Comparison of ENCODE assay signal across 27 cellular contexts in the genomic region with DNA sequence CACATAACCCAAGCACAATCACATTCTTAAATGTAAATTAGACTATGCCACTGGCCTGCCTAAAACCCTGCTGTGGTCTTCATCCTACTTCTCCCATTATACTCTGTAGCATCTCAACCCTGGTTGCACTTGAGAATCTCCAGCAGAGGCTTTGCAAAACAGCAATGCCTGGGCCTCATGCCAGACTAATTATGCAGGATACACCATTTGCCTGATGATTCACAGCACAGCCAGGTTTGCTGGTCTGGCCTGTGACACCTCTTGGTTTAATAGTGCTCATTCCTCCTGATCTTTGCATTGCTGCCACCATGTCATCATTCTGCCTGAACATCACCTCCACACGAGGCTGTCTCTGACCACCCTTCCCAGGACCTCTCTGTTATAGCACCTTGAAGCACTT.
DNase-seq lines count a peak whose midpoint lies in the region; ATAC-seq, FAIRE-seq and TF ChIP-seq lines count a peak whose summit lies in the region.
"Had no signal": no experiment of that assay in that cellular context is flagged by ENCODE, and none has a peak within 500 bp of the region (broad histone marks: within the 10 kb centered on the region; RNA-seq: fewer than 3 reads in every experiment).

No MANE protein-coding gene starts in this region.

- H3K18ac ChIP-seq in H1 (ENCODE audit: extremely low read depth, low read length), result no peak overlapping the region

- POLR2A ChIA-PET in H1 (lab: Charles Lee; ENCODE audit: partially characterized antibody) (no interaction called here), PC-3 (lab: Charles Lee; ENCODE audit: unreplicated experiment) (no interaction called here)
- POLR2A ChIA-PET in activated CD4-positive, alpha-beta memory T cell treated with anti-CD3 and anti-CD28 coated beads for 36 hours (lab: Charles Lee), result no interaction called here

- FAIRE-seq in H1 (lab: Jason Lieb, UNC) (no peak), pancreas (lab: Jason Lieb, UNC) (no peak)
- FAIRE-seq: G401.6, H54 had no signal

- TF ChIP-seq RAD21 in H1 (IDR thresholded peaks at IDR 0.05 in 1 of 2, conservative IDR thresholded peaks at IDR 0.05 in 1 of 2; ENCODE audit: low read depth in 2 of 2, low read length in 2 of 2), result no peak

- no peaks in the 10 kb centered on the region for H3K9me2 ChIP-seq in PC-3 (replicated peaks; ENCODE audit: low read length)

- H2BK120ac ChIP-seq in H1 (replicated peaks; ENCODE audit: low read depth, low read length), result no peak overlapping the region

- H3K4me2 ChIP-seq in H1 (ENCODE audit: insufficient read depth in 1 of 2, low read depth in 2 of 2, low read length in 2 of 2) (no peak overlapping the region), PC-3 (ENCODE audit: low read length) (no peak overlapping the region)

- H3K23ac ChIP-seq in H1 (ENCODE audit: insufficient read length), result no peak overlapping the region

- no peak overlapping the region for H2BK5ac ChIP-seq in H1 (ENCODE audit: low read depth, low read length)

- intact Hi-C loops in pancreas (cut with DNase I), result no loop called here
- intact Hi-C loops in activated CD4-positive, alpha-beta memory T cell treated with anti-CD3 and anti-CD28 coated beads for 36 hours (cut with micrococcal nuclease), result no loop called here
- intact Hi-C loops in PC-3 (cut with micrococcal nuclease), result no loop called here

- H4K8ac ChIP-seq in H1 (ENCODE audit: extremely low read depth, insufficient read depth, low read length), result no peak overlapping the region

- no peak overlapping the region for H3K4me3 Mint-ChIP-seq in activated CD4-positive, alpha-beta memory T cell treated with anti-CD3 and anti-CD28 coated beads for 36 hours
- H3K4me3 Mint-ChIP-seq: activated T-cell treated with anti-CD3 and anti-CD28 coated beads, Interleukin-2, amount 50 U/mL, for 4 hours; CD4-positive, alpha-beta memory T cell had no signal

- no peak for TF ChIP-seq POLR2A in H1 (IDR thresholded peaks at IDR 0.05; ENCODE audit: control extremely low read depth in 1 of 2, low read depth in 2 of 2, low read length in 2 of 2)

- H2AFZ ChIP-seq in H1 (ENCODE audit: low read length) (no peak overlapping the region), PC-3 (ENCODE audit: low read length) (no peak overlapping the region)

- no peak overlapping the region for H4K5ac ChIP-seq in H1 (ENCODE audit: insufficient read length, low read depth, low read length)

- H3K56ac ChIP-seq in H1 (replicated peaks; ENCODE audit: insufficient read length, low read depth, low read length), result no peak overlapping the region

- CTCF ChIA-PET in H1 (lab: Charles Lee; ENCODE audit: partially characterized antibody) (no interaction called here), PC-3 (lab: Charles Lee) (no interaction called here)
- CTCF ChIA-PET in activated CD4-positive, alpha-beta memory T cell treated with anti-CD3 and anti-CD28 coated beads for 36 hours (lab: Charles Lee), result no interaction called here

- H3K14ac ChIP-seq in H1 (ENCODE audit: insufficient read length), result no peak overlapping the region

- no peaks in the 10 kb centered on the region for H3K4me1 Mint-ChIP-seq in activated CD4-positive, alpha-beta memory T cell treated with anti-CD3 and anti-CD28 coated beads for 36 hours (ENCODE audit: low read depth)
- H3K4me1 Mint-ChIP-seq: CD4-positive, alpha-beta memory T cell had no signal

- no peaks in the 10 kb centered on the region for H3K79me2 ChIP-seq in H1 (ENCODE audit: control insufficient read depth in 1 of 2, insufficient read depth in 2 of 2, low read length in 2 of 2)
- no peaks in the 10 kb centered on the region for H3K79me2 ChIP-seq in PC-3 (ENCODE audit: low read length)

- H4K20me1 ChIP-seq in H1 (replicated peaks in 1 of 2; ENCODE audit: control insufficient read depth in 1 of 2, insufficient read depth in 2 of 2, low read length in 2 of 2) (no peaks in the 10 kb centered on the region), PC-3 (ENCODE audit: low read length) (no peaks in the 10 kb centered on the region)

- H2BK20ac ChIP-seq in H1 (ENCODE audit: low read length), result peak overlapping the region; percentile 35; the same call in 1 of the 2 replicates

- H3K79me1 ChIP-seq in H1 (ENCODE audit: low read depth, low read length), result no peaks in the 10 kb centered on the region

- H3K4me1 ChIP-seq in H1 (replicated peaks in 1 of 4; ENCODE audit: control insufficient read depth in 3 of 4, insufficient read depth in 4 of 4, low read length in 3 of 4), result no peaks in the 10 kb centered on the region
- H3K4me1 ChIP-seq in pancreas, result no peaks in the 10 kb centered on the region
- H3K4me1 ChIP-seq in PC-3 (ENCODE audit: insufficient read depth, low read length), result no peaks in the 10 kb centered on the region
- H3K4me1 ChIP-seq: body of pancreas, uterus had no signal

- H4K91ac ChIP-seq in H1 (replicated peaks; ENCODE audit: insufficient read length, low read length), result no peak overlapping the region

- no peaks in the 10 kb centered on the region for H3K36me3 Mint-ChIP-seq in activated CD4-positive, alpha-beta memory T cell treated with anti-CD3 and anti-CD28 coated beads for 36 hours
- H3K36me3 Mint-ChIP-seq: CD4-positive, alpha-beta memory T cell had no signal

- H2BK15ac ChIP-seq in H1 (ENCODE audit: low read length), result no peak overlapping the region

- H3K4me3 ChIP-seq in H1 (ENCODE audit: extremely low read depth in 1 of 4, insufficient read depth in 2 of 4, low read depth in 3 of 4, low read length in 4 of 4) (no peak overlapping the region), pancreas (no peak overlapping the region), PC-3 (ENCODE audit: low read length) (no peak overlapping the region)
- H3K4me3 ChIP-seq: body of pancreas, uterus had no signal

- no peak overlapping the region for H2BK12ac ChIP-seq in H1 (ENCODE audit: low read depth, low read length)

- H3K27ac ChIP-seq in H1 (ENCODE audit: low read depth, low read length), result no peak overlapping the region
- H3K27ac ChIP-seq in pancreas, result no peak overlapping the region
- no peak overlapping the region for H3K27ac ChIP-seq in PC-3 (ENCODE audit: low read length)
- H3K27ac ChIP-seq: body of pancreas, neutrophil, uterus had no signal

- H3K9ac ChIP-seq in H1 (replicated peaks in 1 of 4; ENCODE audit: extremely low read depth in 1 of 4, low read depth in 3 of 4, low read length in 3 of 4) (no peak overlapping the region), PC-3 (ENCODE audit: low read length) (no peak overlapping the region)

- no peaks in the 10 kb centered on the region; the same call in 1 of the 2 replicates for H3K23me2 ChIP-seq in H1 (ENCODE audit: low read depth, low read length)

- H3K9me3 ChIP-seq in H1 (ENCODE audit: insufficient read depth in 2 of 2, low read depth in 1 of 2, low read length in 1 of 2) (no peaks in the 10 kb centered on the region), pancreas (no peaks in the 10 kb centered on the region), PC-3 (ENCODE audit: low read length) (peaks cover 47% of the 10 kb centered on the region)
- H3K9me3 ChIP-seq: body of pancreas, neutrophil, uterus had no signal

- no peak for ATAC-seq in pancreas
- no peak for ATAC-seq in PC-3
- ATAC-seq: activated T-cell treated with anti-CD3 and anti-CD28 coated beads, Interleukin-2, amount 50 U/mL, for 4 hours; body of pancreas; Right ventricle myocardium inferior; stimulated activated naive CD8-positive, alpha-beta T cell treated with anti-CD3 and anti-CD28 coated beads, Interleukin-15, Interleukin-2, amounts not matched to agents 100 U/mL and 50 U/mL, for 24 hours had no signal

- TF ChIP-seq EP300 in H1 (IDR thresholded peaks at IDR 0.05; ENCODE audit: borderline replicate concordance in 1 of 2, low read depth in 2 of 2, low read length in 2 of 2), result no peak

- no peak overlapping the region for H3K27ac Mint-ChIP-seq in activated CD4-positive, alpha-beta memory T cell treated with anti-CD3 and anti-CD28 coated beads for 36 hours

- no peaks in the 10 kb centered on the region for H3K27me3 Mint-ChIP-seq in activated CD4-positive, alpha-beta memory T cell treated with anti-CD3 and anti-CD28 coated beads for 36 hours
- H3K27me3 Mint-ChIP-seq: CD4-positive, alpha-beta memory T cell had no signal

- no peak overlapping the region for H2AK5ac ChIP-seq in H1 (ENCODE audit: low read depth, low read length)

- TF ChIP-seq CTCF in H1 (IDR thresholded peaks at IDR 0.05; ENCODE audit: control extremely low read depth in 1 of 3, insufficient read depth in 1 of 3, low read depth in 1 of 3, low read length in 3 of 3), result no peak
- TF ChIP-seq CTCF in pancreas (IDR thresholded peaks at IDR 0.05), result no peak
- TF ChIP-seq CTCF in PC-3 (conservative IDR thresholded peaks at IDR 0.05; ENCODE audit: low read depth, low read length), result no peak

- no peak overlapping the region for H3K4ac ChIP-seq in H1 (replicated peaks; ENCODE audit: insufficient read length, low read depth, low read length)

- H3K36me3 ChIP-seq in H1 (ENCODE audit: control insufficient read depth in 2 of 4, insufficient read depth in 4 of 4, low read length in 3 of 4) (no peaks in the 10 kb centered on the region), pancreas (no peaks in the 10 kb centered on the region), PC-3 (ENCODE audit: low read depth, low read length) (no peaks in the 10 kb centered on the region)
- H3K36me3 ChIP-seq: neutrophil, uterus had no signal

- 81% methylated on average over 1 of the region's 1 CpG; no CpG with 5 or more reads in 1 of the 2 experiments for WGBS in H1 (ENCODE audit: extremely low coverage in 1 of 2, insufficient coverage in 1 of 2, insufficient read length in 1 of 2, insufficient replicate concordance in 2 of 2, low coverage in 1 of 2, low lambda C conversion rate in 2 of 2, missing lambda C conversion rate in 1 of 2), 2 experiments
- WGBS in pancreas, 2 donors, result 25 to 36% methylated on average over 1 of the region's 1 CpG

- no peaks in the 10 kb centered on the region for H3K9me3 Mint-ChIP-seq in activated CD4-positive, alpha-beta memory T cell treated with anti-CD3 and anti-CD28 coated beads for 36 hours

- peak; percentile 57 for DNase-seq in DMS53 (lab: John Stamatoyannopoulos, UW)
- DNase-seq in NCI-H345 (lab: John Stamatoyannopoulos, UW), result peak; percentile 56
- DNase-seq in H1 (ENCODE audit: low read depth in 1 of 2, low spot score in 2 of 2), result no peak
- peak; percentile 2 for DNase-seq in pons (ENCODE audit: low spot score)
- no peak for DNase-seq in pancreas
- no peak for DNase-seq in SIG-M5 (lab: John Stamatoyannopoulos, UW)
- no peak for DNase-seq in activated CD4-positive, alpha-beta memory T cell treated with anti-CD3 and anti-CD28 coated beads for 36 hours
- no peak for DNase-seq in PC-3
- DNase-seq: activated CD4-positive, alpha-beta T cell treated with anti-CD3 and anti-CD28 coated beads for 4 hours; activated naive CD4-positive, alpha-beta T cell; activated T-cell treated with anti-CD3 and anti-CD28 coated beads, Interleukin-2, amount 50 U/mL, for 4 hours; body of pancreas; CD4-positive, alpha-beta memory T cell; DMS153; effector CD4-positive, alpha-beta T cell; foreskin fibroblast; mesenchymal stem cell; NCI-H1092; NCI-H2029 treated with DMSO at 0.1 percent for 48 hours; NCI-H2227 treated with DMSO at 0.1 percent for 48 hours; NCI-H748 treated with DMSO at 0.1 percent for 48 hours; stimulated activated naive CD8-positive, alpha-beta T cell treated with anti-CD3 and anti-CD28 coated beads, Interleukin-15, Interleukin-2, amounts not matched to agents 100 U/mL and 50 U/mL, for 24 hours; uterus had no signal

- H3K27me3 ChIP-seq in H1 (replicated peaks in 1 of 4; ENCODE audit: control insufficient read depth in 3 of 4, extremely low read depth in 1 of 4, insufficient read depth in 3 of 4, low read length in 3 of 4) (no peaks in the 10 kb centered on the region), pancreas (no peaks in the 10 kb centered on the region), PC-3 (ENCODE audit: low read length) (no peaks in the 10 kb centered on the region)
- H3K27me3 ChIP-seq: body of pancreas, neutrophil, uterus had no signal

- H3F3A ChIP-seq in PC-3 (ENCODE audit: low read length, unreplicated experiment), result no peaks in the 10 kb centered on the region

- no TSS peak for BruUV-seq in PC-3 (replicated peaks; lab: Mats Ljungman, UMichigan)

Comparison
In these comparisons a context has a peak if more than half of its experiments do, and no peak if none do; other contexts are left out.
1. DNase-seq: peak in DMS53 (single experiment), NCI-H345 (single experiment) and pons (single experiment); none in H1 (0 of 2), pancreas (0 of 6), SIG-M5 (single experiment), activated CD4-positive, alpha-beta memory T cell treated with anti-CD3 and anti-CD28 coated beads for 36 hours (single experiment) and PC-3 (single experiment).